In the genomic region with DNA sequence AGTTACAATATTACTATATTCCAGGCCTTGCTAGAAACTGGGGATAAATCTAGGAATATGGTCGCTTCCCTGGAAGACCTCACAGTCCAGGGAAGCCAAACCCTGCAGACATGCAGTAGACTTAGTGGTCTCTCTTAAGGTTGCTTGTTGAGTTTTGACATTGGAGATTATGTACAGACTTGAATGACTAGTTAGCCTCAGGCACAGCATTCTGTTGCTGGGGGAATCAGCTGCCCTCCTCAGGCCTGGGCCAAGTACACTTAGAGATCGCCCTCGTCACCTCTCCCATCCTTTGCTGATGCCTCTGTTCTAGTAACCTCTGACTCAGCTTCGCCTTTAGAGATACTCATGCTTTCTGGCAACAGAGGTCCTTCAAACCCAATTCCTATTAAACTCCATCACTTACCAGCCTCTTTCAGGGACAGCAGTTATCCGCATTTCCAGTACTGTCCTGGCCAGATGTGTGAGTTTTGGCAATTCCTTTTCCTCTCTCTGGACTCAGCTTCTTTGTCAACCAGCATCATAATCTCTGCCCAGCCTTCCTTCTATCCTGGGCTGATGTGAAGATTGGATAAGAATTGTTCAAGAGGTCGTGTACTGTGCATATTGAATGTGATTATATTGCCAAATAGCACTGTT, we compare ENCODE assay signal across 1 cellular context.
TF ChIP-seq lines count a peak whose summit lies in the region.

No MANE protein-coding gene starts in this region.

TF ChIP-seq in H1, 55 proteins besides CTCF, POLR2A, EP300 and RAD21:
- TF ChIP-seq, protein P1, sequence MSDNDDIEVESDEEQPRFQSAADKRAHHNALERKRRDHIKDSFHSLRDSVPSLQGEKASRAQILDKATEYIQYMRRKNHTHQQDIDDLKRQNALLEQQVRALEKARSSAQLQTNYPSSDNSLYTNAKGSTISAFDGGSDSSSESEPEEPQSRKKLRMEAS (IDR thresholded peaks at IDR 0.05), result no peak
- no peak for TF ChIP-seq RNF2 (IDR thresholded peaks at IDR 0.05; ENCODE audit: borderline replicate concordance, low read depth, low read length, missing control alignments, poor library complexity, severe bottlenecking)
